ENCODE assay signal across 26 cellular contexts in genomic region chr15:58118272-58118671, GRCh38. TPM values are rescaled to one million over a fixed set of nuclear protein-coding genes. Genes with fewer than 3 reads are reported as not detected.
"Had no signal": no experiment of that assay in that cellular context is flagged by ENCODE, and none has a peak within 500 bp of the region (broad histone marks: within the 10 kb centered on the region; RNA-seq: fewer than 3 reads in every experiment).

No MANE protein-coding gene starts in this region.

- H3K4me1 ChIP-seq: lower lobe of right lung, pancreas, prostate gland, sigmoid colon, spleen, suprapubic skin, tibial artery, upper lobe of right lung had no signal

- H3K27me3 ChIP-seq: pancreas, sigmoid colon, suprapubic skin, tibial artery, upper lobe of right lung had no signal

- H3K27ac ChIP-seq: lower lobe of right lung, pancreas, prostate gland, sigmoid colon, spleen, suprapubic skin, thoracic aorta, tibial artery, upper lobe of right lung had no signal

- DNase-seq: hippocampal formation; kidney; left colon; left ventricle myocardium superior; lower lobe of right lung; mammary epithelial cell; mesenchymal stem cell; naive thymus-derived CD8-positive, alpha-beta T cell; nucleus accumbens; pancreas; posterior cingulate gyrus; retina; right cardiac atrium; sigmoid colon; small intestine; spleen; stimulated activated CD4-positive, alpha-beta T cell treated with anti-CD3 and anti-CD28 coated beads, Interleukin-4, amount 100 ng/mL, for 24 hours; stimulated activated naive CD4-positive, alpha-beta T cell; tibial artery; trophoblast cell; upper lobe of right lung had no signal

- ATAC-seq: left colon; left ventricle myocardium superior; lower lobe of right lung; naive thymus-derived CD8-positive, alpha-beta T cell; pancreas; right cardiac atrium; stimulated activated effector memory CD8-positive, alpha-beta T cell treated with anti-CD3 and anti-CD28 coated beads, Interleukin-12 subunit alpha, Interleukin-12 subunit beta, amount 100 ng/mL, for 72 hours; upper lobe of right lung had no signal

- H3K9me3 ChIP-seq: lower lobe of right lung, pancreas, prostate gland, sigmoid colon, spleen, suprapubic skin, thoracic aorta, tibial artery, upper lobe of right lung had no signal

- H3K4me3 ChIP-seq: lower lobe of right lung, pancreas, prostate gland, sigmoid colon, spleen, suprapubic skin, thoracic aorta, tibial artery, upper lobe of right lung had no signal

- H3K36me3 ChIP-seq: lower lobe of right lung, pancreas, prostate gland, sigmoid colon, spleen, suprapubic skin, thoracic aorta, tibial artery, upper lobe of right lung had no signal

RNA-seq across cellular contexts. Expression of gene AQP9, which starts 19.9 kb away (rescaled TPM):
- total RNA-seq: mammary epithelial cell; naive thymus-derived CD8-positive, alpha-beta T cell; neural crest cell had no signal

RNA-seq across cellular contexts. Expression of gene ALDH1A2, which starts 52.8 kb away (rescaled TPM):
- total RNA-seq: naive thymus-derived CD8-positive, alpha-beta T cell had no signal
